ENCODE assay signal across 25 cellular contexts in the genomic region with DNA sequence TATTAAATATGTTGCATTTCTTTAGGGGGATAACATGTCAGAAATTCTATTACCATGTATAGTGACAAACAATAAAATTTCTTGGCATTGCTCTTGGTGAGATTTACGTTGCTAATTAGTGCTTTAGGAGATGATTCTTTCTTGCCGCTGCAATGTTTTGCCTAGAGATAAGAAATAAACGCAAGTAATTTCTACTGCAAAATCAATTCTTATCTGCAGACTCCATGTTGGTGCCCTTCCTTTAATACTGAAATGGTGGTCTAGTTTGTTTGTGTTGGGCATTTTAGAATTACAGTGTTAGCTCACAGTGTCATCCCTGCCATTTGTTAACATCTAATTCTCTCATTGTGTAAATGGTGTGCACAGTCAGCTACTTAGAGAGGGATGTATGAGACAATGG.
"Had no signal": no experiment of that assay in that cellular context is flagged by ENCODE, and none has a peak within 500 bp of the region (broad histone marks: within the 10 kb centered on the region; RNA-seq: fewer than 3 reads in every experiment).

No MANE protein-coding gene starts in this region.

- H3K27me3 Mint-ChIP-seq: naive thymus-derived CD8-positive, alpha-beta T cell; natural killer cell treated with Interleukin-12 subunit alpha and Interleukin-12 subunit beta and Interleukin-15 and Interleukin-18, amount 100 ng/mL, for 72 hours; progenitor cell of endocrine pancreas; stimulated activated naive B cell treated with anti-CD40 and anti-IgM and Interleukin-4, amounts not matched to agents 10 μg/mL and 1 μg/mL and 100 μg/mL, for 72 hours; stimulated activated naive CD8-positive, alpha-beta T cell treated with anti-CD3 and anti-CD28 coated beads, Interleukin-15, Interleukin-2, amounts not matched to agents 100 ng/mL and 50 ng/mL, for 24 hours had no signal

- H3K27ac Mint-ChIP-seq: naive thymus-derived CD8-positive, alpha-beta T cell; natural killer cell treated with Interleukin-12 subunit alpha and Interleukin-12 subunit beta and Interleukin-15 and Interleukin-18, amount 100 ng/mL, for 72 hours; neural progenitor cell; progenitor cell of endocrine pancreas; stimulated activated effector memory CD8-positive, alpha-beta T cell treated with anti-CD3 and anti-CD28 coated beads, Interleukin-12 subunit alpha, Interleukin-12 subunit beta, amount 100 ng/mL, for 72 hours; stimulated activated naive B cell treated with anti-CD40 and anti-IgM and Interleukin-4, amounts not matched to agents 10 μg/mL and 1 μg/mL and 100 μg/mL, for 72 hours; stimulated activated naive CD8-positive, alpha-beta T cell treated with anti-CD3 and anti-CD28 coated beads, Interleukin-15, Interleukin-2, amounts not matched to agents 100 ng/mL and 50 ng/mL, for 24 hours had no signal

- H3K4me3 Mint-ChIP-seq: naive thymus-derived CD8-positive, alpha-beta T cell; natural killer cell treated with Interleukin-12 subunit alpha and Interleukin-12 subunit beta and Interleukin-15 and Interleukin-18, amount 100 ng/mL, for 72 hours; neural progenitor cell; stimulated activated effector memory CD8-positive, alpha-beta T cell treated with anti-CD3 and anti-CD28 coated beads, Interleukin-12 subunit alpha, Interleukin-12 subunit beta, amount 100 ng/mL, for 72 hours; stimulated activated naive B cell treated with anti-CD40 and anti-IgM and Interleukin-4, amounts not matched to agents 10 μg/mL and 1 μg/mL and 100 μg/mL, for 72 hours; stimulated activated naive CD8-positive, alpha-beta T cell treated with anti-CD3 and anti-CD28 coated beads, Interleukin-15, Interleukin-2, amounts not matched to agents 100 ng/mL and 50 ng/mL, for 24 hours had no signal

- H3K36me3 Mint-ChIP-seq: naive thymus-derived CD8-positive, alpha-beta T cell; natural killer cell treated with Interleukin-12 subunit alpha and Interleukin-12 subunit beta and Interleukin-15 and Interleukin-18, amount 100 ng/mL, for 72 hours; stimulated activated effector memory CD8-positive, alpha-beta T cell treated with anti-CD3 and anti-CD28 coated beads, Interleukin-12 subunit alpha, Interleukin-12 subunit beta, amount 100 ng/mL, for 72 hours; stimulated activated naive B cell treated with anti-CD40 and anti-IgM and Interleukin-4, amounts not matched to agents 10 μg/mL and 1 μg/mL and 100 μg/mL, for 72 hours had no signal

- H3K4me1 Mint-ChIP-seq: naive thymus-derived CD8-positive, alpha-beta T cell; neural progenitor cell; stimulated activated effector memory CD8-positive, alpha-beta T cell treated with anti-CD3 and anti-CD28 coated beads, Interleukin-12 subunit alpha, Interleukin-12 subunit beta, amount 100 ng/mL, for 72 hours; stimulated activated naive B cell treated with anti-CD40 and anti-IgM and Interleukin-4, amounts not matched to agents 10 μg/mL and 1 μg/mL and 100 μg/mL, for 72 hours had no signal

- FAIRE-seq: small intestine, urothelium cell line had no signal

- H3K9me3 Mint-ChIP-seq: neural progenitor cell; stimulated activated naive B cell treated with anti-CD40 and anti-IgM and Interleukin-4, amounts not matched to agents 10 μg/mL and 1 μg/mL and 100 μg/mL, for 72 hours; stimulated activated naive CD8-positive, alpha-beta T cell treated with anti-CD3 and anti-CD28 coated beads, Interleukin-15, Interleukin-2, amounts not matched to agents 100 ng/mL and 50 ng/mL, for 24 hours had no signal

- DNase-seq: naive thymus-derived CD8-positive, alpha-beta T cell; occipital lobe; ovary; posterior cingulate gyrus; psoas muscle; right cardiac atrium; right lobe of liver; sigmoid colon; small intestine; stimulated activated CD4-positive, alpha-beta T cell treated with anti-CD3 and anti-CD28 coated beads, Interleukin-15, amount 100 ng/mL, for 24 hours; stimulated activated CD4-positive, alpha-beta T cell treated with anti-CD3 and anti-CD28 coated beads, Interleukin-2, amount 100 ng/mL, for 24 hours; stimulated activated CD4-positive, alpha-beta T cell treated with anti-CD3 and anti-CD28 coated beads, Interleukin-2, amount 100 ng/mL, for 48 hours; stimulated activated CD4-positive, alpha-beta T cell treated with anti-CD3 and anti-CD28 coated beads, Interleukin-4, amount 100 ng/mL, for 24 hours; stimulated activated naive B cell treated with anti-CD40 and anti-IgM and Interleukin-4, amounts not matched to agents 10 μg/mL and 1 μg/mL and 100 μg/mL, for 72 hours; stimulated activated naive CD4-positive, alpha-beta T cell treated with Interleukin-2 at 50 U/mL for 16 hours; stomach; thyroid gland; trophoblast cell; upper lobe of left lung had no signal

- ATAC-seq: naive thymus-derived CD8-positive, alpha-beta T cell; natural killer cell treated with Interleukin-12 subunit alpha and Interleukin-12 subunit beta and Interleukin-15 and Interleukin-18, amount 100 ng/mL, for 72 hours; psoas muscle; right cardiac atrium; right lobe of liver; stimulated activated effector memory CD8-positive, alpha-beta T cell treated with anti-CD3 and anti-CD28 coated beads, Interleukin-12 subunit alpha, Interleukin-12 subunit beta, amount 100 ng/mL, for 72 hours; stimulated activated naive B cell treated with anti-CD40 and anti-IgM and Interleukin-4, amounts not matched to agents 10 μg/mL and 1 μg/mL and 100 μg/mL, for 72 hours had no signal
